Comparison of ENCODE assay signal across 7 cellular contexts in the genomic region with DNA sequence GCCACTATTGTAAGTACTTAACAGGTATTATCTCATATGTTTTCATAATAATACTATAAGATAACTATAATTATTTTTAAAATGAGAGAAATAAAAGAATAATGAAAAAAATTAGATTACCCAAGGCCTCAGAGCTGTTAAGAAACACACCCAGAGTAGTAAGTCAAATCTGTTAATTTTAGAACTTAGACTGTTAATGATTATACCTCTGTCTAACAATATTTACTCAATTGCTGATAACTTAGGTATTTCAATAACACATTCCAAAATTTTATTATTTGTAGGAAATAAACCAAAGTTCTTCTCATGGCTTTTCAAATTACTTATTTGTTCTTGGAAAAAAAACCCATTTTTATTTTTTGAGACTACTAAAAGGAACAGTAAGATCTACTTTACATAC.
"Had no signal": no experiment of that assay in that cellular context is flagged by ENCODE, and none has a peak within 500 bp of the region (broad histone marks: within the 10 kb centered on the region; RNA-seq: fewer than 3 reads in every experiment).

No MANE protein-coding gene starts in this region.

- H3K4me3 ChIP-seq: GM12878 had no signal

- FAIRE-seq: G401.6, GM12878, GM12891, GM18507, GM19239 had no signal

- ATAC-seq: GM12878 had no signal

- DNase-seq: GDM1, GF-D8 had no signal
